ENCODE assay signal across 25 cellular contexts in genomic region chr17:80655588-80655987, GRCh38.
"Had no signal": no experiment of that assay in that cellular context is flagged by ENCODE, and none has a peak within 500 bp of the region (broad histone marks: within the 10 kb centered on the region; RNA-seq: fewer than 3 reads in every experiment).

No MANE protein-coding gene starts in this region.

- DNase-seq: colonic mucosa; effector CD8-positive, alpha-beta T cell; endodermal cell; foreskin fibroblast; gastrocnemius medialis; head of caudate nucleus; left cardiac atrium; left lung; mesendoderm; midbrain; naive thymus-derived CD8-positive, alpha-beta T cell; nephron progenitor cell; nucleus accumbens; sigmoid colon; stimulated activated CD4-positive, alpha-beta T cell treated with anti-CD3 and anti-CD28 coated beads, Interleukin-2, amount 100 ng/mL, for 24 hours; stimulated activated CD4-positive, alpha-beta T cell treated with anti-CD3 and anti-CD28 coated beads, Interleukin-4, amount 100 ng/mL, for 24 hours; stimulated activated naive B cell treated with anti-CD40 and anti-IgM and Interleukin-4, amounts not matched to agents 10 μg/mL and 1 μg/mL and 100 μg/mL, for 72 hours; stomach; thyroid gland; trophoblast cell had no signal

- H3K4me3 ChIP-seq: colonic mucosa, gastrocnemius medialis, left lung, prostate gland, right atrium auricular region, sigmoid colon, stomach, thyroid gland had no signal

- H3K27me3 ChIP-seq: colonic mucosa, gastrocnemius medialis, left lung, right atrium auricular region, sigmoid colon, stomach, thyroid gland had no signal

- H3K36me3 ChIP-seq: colonic mucosa, gastrocnemius medialis, left lung, prostate gland, right atrium auricular region, sigmoid colon, stomach, thyroid gland had no signal

- ATAC-seq: esophagus mucosa; gastrocnemius medialis; left cardiac atrium; left lung; naive thymus-derived CD8-positive, alpha-beta T cell had no signal

- H3K9me3 ChIP-seq: colonic mucosa, gastrocnemius medialis, prostate gland, thyroid gland had no signal

- H3K27me3 Mint-ChIP-seq: dendritic cell treated with granulocyte-macrophage colony-stimulating factor and Interleukin-4, amounts not matched to agents 40 ng/mL and 50 ng/mL, for 4 days; naive thymus-derived CD8-positive, alpha-beta T cell; stimulated activated naive B cell treated with anti-CD40 and anti-IgM and Interleukin-4, amounts not matched to agents 10 μg/mL and 1 μg/mL and 100 μg/mL, for 72 hours had no signal

- H3K27ac ChIP-seq: colonic mucosa, epithelial cell of prostate, gastrocnemius medialis, left lung, prostate gland, right atrium auricular region, sigmoid colon, stomach, thyroid gland had no signal

- H3K4me3 Mint-ChIP-seq: dendritic cell treated with granulocyte-macrophage colony-stimulating factor and Interleukin-4, amounts not matched to agents 40 ng/mL and 50 ng/mL, for 4 days; endodermal cell; nephron progenitor cell; stimulated activated naive B cell treated with anti-CD40 and anti-IgM and Interleukin-4, amounts not matched to agents 10 μg/mL and 1 μg/mL and 100 μg/mL, for 72 hours had no signal

- H3K27ac Mint-ChIP-seq: dendritic cell treated with granulocyte-macrophage colony-stimulating factor and Interleukin-4, amounts not matched to agents 40 ng/mL and 50 ng/mL, for 4 days; endodermal cell; nephron progenitor cell had no signal

- H3K4me1 ChIP-seq: colonic mucosa, left lung, prostate gland, sigmoid colon, stomach had no signal
